21 cellular contexts compared by ENCODE assay signal in the genomic region with DNA sequence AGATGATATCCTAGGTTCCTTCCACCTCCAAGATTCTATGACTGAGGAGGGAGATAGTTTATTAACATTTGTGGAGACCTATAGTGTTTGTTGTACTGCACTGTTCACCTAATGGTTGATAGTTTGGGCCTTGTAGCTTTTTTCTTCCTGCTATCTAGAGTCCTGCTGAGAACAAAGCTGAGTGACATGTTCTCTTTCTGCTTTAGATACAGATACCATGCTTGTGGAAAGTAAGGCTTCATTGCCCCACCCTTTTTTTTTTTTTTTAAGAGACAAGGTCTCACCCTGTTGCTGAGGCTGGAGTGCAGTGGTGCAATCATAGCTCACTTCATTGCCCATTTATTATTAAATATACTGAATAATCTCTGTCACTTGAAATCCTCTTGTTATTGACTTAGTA.
"Had no signal": no experiment of that assay in that cellular context is flagged by ENCODE, and none has a peak within 500 bp of the region (broad histone marks: within the 10 kb centered on the region; RNA-seq: fewer than 3 reads in every experiment).

No MANE protein-coding gene starts in this region.

- H3K27ac ChIP-seq: HL-60 had no signal

- H3K9me3 ChIP-seq: MG63, SK-N-SH had no signal

- DNase-seq: Karpas-422, KG1, MG63, NCI-H1092 treated with DMSO at 0.1 percent for 48 hours, NCI-H1436, NCI-H187, NCI-H2029, NCI-H2081 treated with DMSO at 0.1 percent for 48 hours, NCI-H2171, NCI-H226, NCI-H446, NCI-H510A, NCI-H524 treated with DMSO at 0.1 percent for 48 hours, NCI-H69, NCI-H774, Right ventricle myocardium superior, RPMI8226, SIG-M5, SK-N-SH, SW 1271 had no signal

- H3K27me3 ChIP-seq: MG63 had no signal

- H3K4me3 ChIP-seq: MG63 had no signal
